9 cellular contexts compared by ENCODE assay signal in genomic region chr3:105353485-105354161, GRCh38.
A peak's percentile ranks its signal among the peaks of the same experiment; 100 is the strongest.
DNase-seq lines count a peak whose midpoint lies in the region; ATAC-seq, FAIRE-seq and TF ChIP-seq lines count a peak whose summit lies in the region.
"Had no signal": no experiment of that assay in that cellular context is flagged by ENCODE, and none has a peak within 500 bp of the region (broad histone marks: within the 10 kb centered on the region; RNA-seq: fewer than 3 reads in every experiment).

No MANE protein-coding gene starts in this region.

- H3K4me3 ChIP-seq in foreskin fibroblast (ENCODE audit: low read depth in 1 of 2, low read length in 2 of 2): peak overlapping the region; percentile 21 to 31
- H3K4me3 ChIP-seq: ovary had no signal

- FAIRE-seq in urothelium cell line (lab: Jason Lieb, UNC): no peak

- no peak for TF ChIP-seq CTCF in foreskin fibroblast (IDR thresholded peaks at IDR 0.05; ENCODE audit: low read depth, low read length)

- intact Hi-C loops in posterior cingulate gyrus (cut with DNase I): no loop called here

- peak; percentile 55 for ATAC-seq in GM19397 (IDR thresholded peaks at IDR 0.05; ENCODE audit: unreplicated experiment)

- peak; percentile 28 for DNase-seq in NCI-H226
- peak in 1 of 2 donors; percentile 53 for DNase-seq in foreskin fibroblast
- DNase-seq in posterior cingulate gyrus: peak in 7 of 10 donors; percentile 14 to 88 (median 56)
- DNase-seq in NCI-H510A treated with DMSO at 0.1 percent for 48 hours (lab: John Stamatoyannopoulos, UW): no peak
- DNase-seq in GDM1 (lab: John Stamatoyannopoulos, UW): no peak
- no peak for DNase-seq in NAMALWA (ENCODE audit: low spot score)
- DNase-seq in urothelium cell line (ENCODE audit: low spot score): no peak

Comparison
In these comparisons a context has a peak if more than half of its experiments do, and no peak if none do; other contexts are left out.
1. DNase-seq: peak in NCI-H226 (single experiment) and posterior cingulate gyrus (7 of 10); none in NCI-H510A treated with DMSO at 0.1 percent for 48 hours (single experiment), GDM1 (single experiment), NAMALWA (single experiment) and urothelium cell line (single experiment).